ENCODE assay signal across 8 cellular contexts in the genomic region with DNA sequence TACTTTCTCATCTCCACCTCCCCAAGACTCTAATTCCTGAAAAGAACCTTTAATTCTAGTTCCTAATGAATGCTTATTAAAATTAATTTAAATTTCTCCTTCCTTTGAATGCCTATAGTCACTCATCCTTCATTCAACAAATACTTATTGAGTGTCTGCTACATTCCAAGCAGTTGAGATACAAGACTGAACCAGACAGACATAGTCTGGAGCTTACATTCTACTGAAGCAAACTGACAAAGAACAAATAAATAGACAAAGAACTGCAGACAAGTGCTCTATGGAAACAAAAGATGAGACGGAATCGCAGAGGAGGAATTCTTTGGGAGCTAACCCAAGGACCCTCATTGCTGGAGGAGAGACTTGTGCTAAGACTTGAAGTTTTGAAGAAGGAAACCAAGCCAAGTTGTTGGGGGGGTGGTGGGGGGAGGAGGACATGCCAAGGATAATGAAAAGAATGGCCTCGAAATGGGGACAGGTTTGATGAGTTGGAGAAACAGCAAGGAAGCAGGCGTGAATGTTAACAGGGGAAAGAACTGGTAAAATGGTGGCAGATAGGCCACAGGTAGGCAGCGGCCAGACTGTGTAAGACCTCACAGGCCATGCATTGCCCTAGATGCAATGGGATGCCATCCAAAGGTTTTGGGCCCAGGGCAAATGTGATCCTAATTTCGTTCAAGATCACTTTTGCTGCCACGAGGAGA. TPM values are rescaled to one million over a fixed set of nuclear protein-coding genes. Genes with fewer than 3 reads are reported as not detected.
DNase-seq lines count a peak whose midpoint lies in the region; ATAC-seq, FAIRE-seq and TF ChIP-seq lines count a peak whose summit lies in the region.

No MANE protein-coding gene starts in this region.

- H3K36me3 ChIP-seq in hepatocyte (replicated peaks; ENCODE audit: insufficient read depth, low read depth): no peaks in the 10 kb centered on the region

- H3K9me2 ChIP-seq in hepatocyte (replicated peaks; ENCODE audit: insufficient read depth): no peaks in the 10 kb centered on the region

- H3K79me2 ChIP-seq in hepatocyte: peaks cover 32% of the 10 kb centered on the region

- no peaks in the 10 kb centered on the region for H4K20me1 ChIP-seq in hepatocyte (ENCODE audit: insufficient read depth, poor library complexity, severe bottlenecking)

- peak overlapping the region; percentile 29 for H3K4me3 ChIP-seq in hepatocyte
- peak overlapping the region; percentile 69 to 93 (median 78) for H3K4me3 ChIP-seq in skin epidermis

- peaks cover 29% of the 10 kb centered on the region for H3K36me3 Mint-ChIP-seq in T-helper 1 cell treated with Interleukin-12 subunit alpha and Interleukin-12 subunit beta and Interleukin-4 antibody, amounts not matched to agents 30 μg/mL and 1 μg/mL, for 36 hours (ENCODE audit: low read depth)
- peaks cover 39% of the 10 kb centered on the region for H3K36me3 Mint-ChIP-seq in activated CD4-positive, alpha-beta memory T cell treated with anti-CD3 and anti-CD28 coated beads, Interleukin-2, amount 10 ng/mL, durations not matched to agents 7 days and 5 days (ENCODE audit: low read depth)

- no peaks in the 10 kb centered on the region for H3K27me3 ChIP-seq in hepatocyte

- H3K27me3 Mint-ChIP-seq in T-helper 1 cell treated with Interleukin-12 subunit alpha and Interleukin-12 subunit beta and Interleukin-4 antibody, amounts not matched to agents 30 μg/mL and 1 μg/mL, for 36 hours (ENCODE audit: low read depth): no peaks in the 10 kb centered on the region
- H3K27me3 Mint-ChIP-seq in activated CD4-positive, alpha-beta memory T cell treated with anti-CD3 and anti-CD28 coated beads, Interleukin-2, amount 10 ng/mL, durations not matched to agents 7 days and 5 days: no peaks in the 10 kb centered on the region

- no peaks in the 10 kb centered on the region for H3K9me3 ChIP-seq in hepatocyte (ENCODE audit: low read depth)

- peaks cover 11% of the 10 kb centered on the region for H3K4me1 ChIP-seq in hepatocyte (ENCODE audit: insufficient read depth)

- H3K27ac Mint-ChIP-seq in T-helper 1 cell treated with Interleukin-12 subunit alpha and Interleukin-12 subunit beta and Interleukin-4 antibody, amounts not matched to agents 30 μg/mL and 1 μg/mL, for 36 hours: peak overlapping the region; percentile 94
- H3K27ac Mint-ChIP-seq in activated CD4-positive, alpha-beta memory T cell treated with anti-CD3 and anti-CD28 coated beads, Interleukin-2, amount 10 ng/mL, durations not matched to agents 7 days and 5 days: peak overlapping the region; percentile 95

- no peak for ATAC-seq in HG03354 (IDR thresholded peaks at IDR 0.05; ENCODE audit: poor library complexity, severe bottlenecking, unreplicated experiment)

- H3K4me2 ChIP-seq in hepatocyte: peak overlapping the region; percentile 85

- peaks cover 37% of the 10 kb centered on the region for H3K4me1 Mint-ChIP-seq in T-helper 1 cell treated with Interleukin-12 subunit alpha and Interleukin-12 subunit beta and Interleukin-4 antibody, amounts not matched to agents 30 μg/mL and 1 μg/mL, for 36 hours (ENCODE audit: low read depth)
- peaks cover 44% of the 10 kb centered on the region for H3K4me1 Mint-ChIP-seq in activated CD4-positive, alpha-beta memory T cell treated with anti-CD3 and anti-CD28 coated beads, Interleukin-2, amount 10 ng/mL, durations not matched to agents 7 days and 5 days

- no peak for TF ChIP-seq CTCF in hepatocyte (IDR thresholded peaks at IDR 0.05; ENCODE audit: poor library complexity)
- no peak for TF ChIP-seq CTCF in D721Med (IDR thresholded peaks at IDR 0.05; ENCODE audit: insufficient read depth, missing control alignments)

- peak overlapping the region; percentile 23 for H2AFZ ChIP-seq in hepatocyte

- H3K9me3 Mint-ChIP-seq in T-helper 1 cell treated with Interleukin-12 subunit alpha and Interleukin-12 subunit beta and Interleukin-4 antibody, amounts not matched to agents 30 μg/mL and 1 μg/mL, for 36 hours: no peaks in the 10 kb centered on the region
- no peaks in the 10 kb centered on the region for H3K9me3 Mint-ChIP-seq in activated CD4-positive, alpha-beta memory T cell treated with anti-CD3 and anti-CD28 coated beads, Interleukin-2, amount 10 ng/mL, durations not matched to agents 7 days and 5 days

- H3K27ac ChIP-seq in hepatocyte (peak overlapping the region; percentile 93), skin epidermis (peak overlapping the region; percentile 51 to 96 (median 86))

- no peak for DNase-seq in T-helper 1 cell
- no peak for DNase-seq in activated CD4-positive, alpha-beta memory T cell treated with anti-CD3 and anti-CD28 coated beads, Interleukin-2, amount 10 ng/mL, durations not matched to agents 7 days and 5 days
- no peak for DNase-seq in hepatocyte (ENCODE audit: low spot score)
- DNase-seq in NCI-H446 treated with DMSO at 0.1 percent for 48 hours (lab: John Stamatoyannopoulos, UW): no peak
- no peak for DNase-seq in D721Med (ENCODE audit: insufficient read length, low spot score)

- CTCF ChIA-PET in activated CD4-positive, alpha-beta memory T cell treated with anti-CD3 and anti-CD28 coated beads, Interleukin-2, amount 10 ng/mL, durations not matched to agents 7 days and 5 days (lab: Charles Lee): interaction anchor here (1.0 to 3.2 kb wide), 2 partner anchors 10 to 12 kb away, joined by 3 to 30 read pairs; a partner anchor contains a TSS

- 7% methylated on average over 7 of the region's 7 CpGs for WGBS in hepatocyte (ENCODE audit: low lambda C conversion rate, missing lambda C conversion rate)

- peak overlapping the region; percentile 90 for H3K4me3 Mint-ChIP-seq in T-helper 1 cell treated with Interleukin-12 subunit alpha and Interleukin-12 subunit beta and Interleukin-4 antibody, amounts not matched to agents 30 μg/mL and 1 μg/mL, for 36 hours
- peak overlapping the region; percentile 96 for H3K4me3 Mint-ChIP-seq in activated CD4-positive, alpha-beta memory T cell treated with anti-CD3 and anti-CD28 coated beads, Interleukin-2, amount 10 ng/mL, durations not matched to agents 7 days and 5 days

- POLR2A ChIA-PET in activated CD4-positive, alpha-beta memory T cell treated with anti-CD3 and anti-CD28 coated beads, Interleukin-2, amount 10 ng/mL, durations not matched to agents 7 days and 5 days (lab: Charles Lee): interaction anchor here (0.8 to 5.7 kb wide), 16 partner anchors 11 to 1152 kb away, joined by 3 to 159 read pairs (median 6); a partner anchor contains a TSS

- no peak for FAIRE-seq in D721Med (lab: Jason Lieb, UNC)

RNA-seq across cellular contexts. Expression of a gene that starts 9.7 kb away (rescaled TPM):
- total RNA-seq in activated CD4-positive, alpha-beta memory T cell treated with anti-CD3 and anti-CD28 coated beads, Interleukin-2, amount 10 ng/mL, durations not matched to agents 7 days and 5 days: 10 to 100 TPM; 33.0 to 34.4 TPM
- 47.9 and 50.1 TPM in 2 replicates for total RNA-seq in hepatocyte
- polyA plus RNA-seq in hepatocyte: 27.9 and 36.4 TPM in 2 replicates

RNA-seq across cellular contexts. Expression of a gene that starts 25.8 kb away (rescaled TPM):
- 100 to 1,000 TPM; 375 to 378 TPM for total RNA-seq in activated CD4-positive, alpha-beta memory T cell treated with anti-CD3 and anti-CD28 coated beads, Interleukin-2, amount 10 ng/mL, durations not matched to agents 7 days and 5 days
- total RNA-seq in hepatocyte: 1,226 and 1,309 TPM in 2 replicates
- 1,289 and 1,449 TPM in 2 replicates for polyA plus RNA-seq in hepatocyte
